Comparison of ENCODE assay signal across 23 cellular contexts in genomic region chr10:76829724-76830123, GRCh38.
"Had no signal": no experiment of that assay in that cellular context is flagged by ENCODE, and none has a peak within 500 bp of the region (broad histone marks: within the 10 kb centered on the region; RNA-seq: fewer than 3 reads in every experiment).

No MANE protein-coding gene starts in this region.

- H3K27me3 ChIP-seq: colonic mucosa, esophagus muscularis mucosa, esophagus squamous epithelium, foreskin keratinocyte, gastrocnemius medialis, gastroesophageal sphincter, heart left ventricle had no signal

- H3K4me1 ChIP-seq: colonic mucosa, esophagus muscularis mucosa, esophagus squamous epithelium, foreskin keratinocyte, gastrocnemius medialis, gastroesophageal sphincter, heart left ventricle, heart right ventricle had no signal

- ATAC-seq: effector memory CD8-positive, alpha-beta T cell; esophagus mucosa; foreskin keratinocyte; gastroesophageal sphincter; heart left ventricle; heart right ventricle had no signal

- H3K36me3 ChIP-seq: colonic mucosa, esophagus muscularis mucosa, esophagus squamous epithelium, gastrocnemius medialis, gastroesophageal sphincter, heart left ventricle, heart right ventricle had no signal

- H3K4me3 ChIP-seq: colonic mucosa, coronary artery, dorsolateral prefrontal cortex, esophagus muscularis mucosa, esophagus squamous epithelium, gastrocnemius medialis, gastroesophageal sphincter, heart left ventricle, heart right ventricle had no signal

- H3K27ac ChIP-seq: colonic mucosa, coronary artery, epithelial cell of prostate, esophagus muscularis mucosa, esophagus squamous epithelium, foreskin keratinocyte, gastroesophageal sphincter, heart left ventricle, heart right ventricle had no signal

- DNase-seq: colonic mucosa; cortex of kidney; dermis blood vessel endothelial cell; effector CD4-positive, alpha-beta T cell; effector CD8-positive, alpha-beta T cell; effector memory CD4-positive, alpha-beta T cell; effector memory CD8-positive, alpha-beta T cell; endodermal cell; erythroblast; esophagus squamous epithelium; foreskin keratinocyte; foreskin melanocyte; gastrocnemius medialis; glutamatergic neuron; head of caudate nucleus; heart left ventricle; heart right ventricle had no signal

- H3K9me3 ChIP-seq: colonic mucosa, esophagus muscularis mucosa, esophagus squamous epithelium, gastrocnemius medialis, gastroesophageal sphincter, heart left ventricle, heart right ventricle had no signal
